ENCODE assay signal across 14 cellular contexts in the genomic region with DNA sequence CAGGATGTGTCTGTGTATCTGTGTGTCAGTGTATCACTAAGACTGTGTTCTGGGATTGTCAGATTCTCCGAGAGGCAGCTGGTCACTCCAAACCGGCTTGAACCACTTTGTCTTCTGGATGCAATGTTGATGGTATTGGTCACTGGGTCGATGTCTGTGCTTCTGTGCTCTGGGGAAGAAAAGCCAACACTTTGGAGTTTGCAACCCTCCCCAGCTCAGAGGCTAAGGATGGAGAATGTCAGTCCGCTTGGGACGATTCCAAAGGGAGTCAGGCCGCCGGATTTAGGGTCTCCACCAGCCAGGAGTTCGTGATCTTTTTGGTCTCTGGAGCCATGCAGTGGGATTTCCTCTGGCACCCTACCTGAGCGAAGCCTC. TPM values are rescaled to one million over a fixed set of nuclear protein-coding genes. Genes with fewer than 3 reads are reported as not detected.
DNase-seq lines count a peak whose midpoint lies in the region; ATAC-seq and TF ChIP-seq lines count a peak whose summit lies in the region.
"Had no signal": no experiment of that assay in that cellular context is flagged by ENCODE, and none has a peak within 500 bp of the region (broad histone marks: within the 10 kb centered on the region; RNA-seq: fewer than 3 reads in every experiment).

No MANE protein-coding gene starts in this region.

- H2BK12ac ChIP-seq in H9 (ENCODE audit: insufficient read length, low read depth, low read length) = no peak overlapping the region
- no peak overlapping the region for H2BK12ac ChIP-seq in mesenchymal stem cell (ENCODE audit: low read length in 2 of 2)

- no peak overlapping the region for H4K8ac ChIP-seq in H9 (replicated peaks; ENCODE audit: insufficient read length, low read depth, low read length)
- no peak overlapping the region for H4K8ac ChIP-seq in mesenchymal stem cell (ENCODE audit: low read length)

- peak overlapping the region; percentile 88 for H3K4me3 ChIP-seq in coronary artery
- peak overlapping the region in 1 of 2 experiments; percentile 72 for H3K4me3 ChIP-seq in mesenchymal stem cell (ENCODE audit: insufficient read depth in 1 of 2, low read depth in 1 of 2, low read length in 2 of 2)
- peak overlapping the region; percentile 52 to 87 (median 64) for H3K4me3 ChIP-seq in spleen

- peaks cover 89% of the 10 kb centered on the region for H3K27me3 ChIP-seq in H9 (ENCODE audit: insufficient read depth, low read length)
- H3K27me3 ChIP-seq in mesenchymal stem cell (ENCODE audit: control insufficient read depth in 1 of 2, insufficient read depth in 1 of 2, low read length in 2 of 2) = peaks cover 5 to 82% of the 10 kb centered on the region in 2 experiments
- peaks cover 0 to 88% (median 41%) of the 10 kb centered on the region in 7 donors for H3K27me3 ChIP-seq in spleen (replicated peaks in 1 of 7)

- no peak overlapping the region for H2BK120ac ChIP-seq in H9 (ENCODE audit: low read depth, low read length, poor library complexity, severe bottlenecking)
- H2BK120ac ChIP-seq in mesenchymal stem cell (ENCODE audit: low read depth, low read length) = no peak overlapping the region

- H3K23me2 ChIP-seq in H9 (ENCODE audit: insufficient read length, low read depth, low read length, poor library complexity, severe bottlenecking) = peaks cover 8% of the 10 kb centered on the region

- H4K20me1 ChIP-seq in H9 (ENCODE audit: control insufficient read depth, insufficient read depth, insufficient read length) = no peaks in the 10 kb centered on the region

- H2AK5ac ChIP-seq in H9 (ENCODE audit: insufficient read length, low read length) (no peak overlapping the region), mesenchymal stem cell (ENCODE audit: low read length, severe bottlenecking) (no peak overlapping the region)

- no peak overlapping the region for H3K27ac Mint-ChIP-seq in H9

- no peak overlapping the region for H3K56ac ChIP-seq in H9 (ENCODE audit: insufficient read length, low read depth, low read length)

- no peak overlapping the region for H2BK15ac ChIP-seq in H9 (ENCODE audit: low read depth, low read length)
- no peak overlapping the region for H2BK15ac ChIP-seq in mesenchymal stem cell (ENCODE audit: low read depth, poor library complexity, severe bottlenecking)

- no CpG with 5 or more reads among the region's 9 CpGs for WGBS in H9 (ENCODE audit: extremely low coverage, insufficient read length, low lambda C conversion rate)
- 51% methylated on average over 8 of the region's 9 CpGs for WGBS in mesenchymal stem cell
- WGBS in spleen, 5 donors = 26 to 41% (median 32%) methylated on average over 8 to 9 of the region's 9 CpGs

- H3K27ac ChIP-seq in H9 (ENCODE audit: insufficient read length, low read depth, low read length) = no peak overlapping the region
- H3K27ac ChIP-seq in coronary artery = peak overlapping the region; percentile 53 to 84
- no peak overlapping the region for H3K27ac ChIP-seq in mesenchymal stem cell (ENCODE audit: low read length, poor library complexity, severe bottlenecking)
- peak overlapping the region; percentile 74 to 94 (median 90) for H3K27ac ChIP-seq in spleen
- H3K27ac ChIP-seq: brain microvascular endothelial cell had no signal

- no peak for TF ChIP-seq POLR2A in spleen (IDR thresholded peaks at IDR 0.05)

- H3K9me3 ChIP-seq in H9 (ENCODE audit: control insufficient read depth, low read depth, low read length) (no peaks in the 10 kb centered on the region), mesenchymal stem cell (ENCODE audit: control insufficient read depth, low read length) (no peaks in the 10 kb centered on the region), spleen (no peaks in the 10 kb centered on the region)

- no peaks in the 10 kb centered on the region for H3K79me2 ChIP-seq in H9 (ENCODE audit: insufficient read depth, low read length)

- DNase-seq in H9 (no peak), coronary artery (ENCODE audit: low spot score) (no peak), mesenchymal stem cell (no peak), spleen (no peak), NCI-H2081 (lab: John Stamatoyannopoulos, UW) (no peak), mucosa of gallbladder (ENCODE audit: low spot score) (no peak)
- DNase-seq: activated CD8-positive, alpha-beta memory T cell treated with anti-CD3 and anti-CD28 coated beads for 24 hours; DMS79; NCI-H1048; NCI-H2227 treated with DMSO at 0.1 percent for 48 hours had no signal

- no peak overlapping the region for H3K9ac ChIP-seq in H9 (ENCODE audit: extremely low read depth, insufficient read length, low read length)
- peak overlapping the region; percentile 77 for H3K9ac ChIP-seq in mesenchymal stem cell (ENCODE audit: low read length)

- H4K5ac ChIP-seq in H9 (ENCODE audit: insufficient read length, low read depth, low read length) = no peak overlapping the region

- no peak overlapping the region for H2BK20ac ChIP-seq in H9 (ENCODE audit: low read depth, low read length, poor library complexity, severe bottlenecking)

- H3K4me2 ChIP-seq in H9 (ENCODE audit: insufficient read depth, insufficient read length, low read length) = peak overlapping the region; percentile 39
- H3K4me2 ChIP-seq in mesenchymal stem cell (ENCODE audit: low read length, poor library complexity, severe bottlenecking) = no peak overlapping the region

- H2AFZ ChIP-seq in H9 (ENCODE audit: low read length) (no peak overlapping the region), mesenchymal stem cell (ENCODE audit: low read depth, low read length) (no peak overlapping the region)

- H3K4me1 Mint-ChIP-seq in H9 = peaks cover 37 to 55% of the 10 kb centered on the region in 2 experiments

- no peak overlapping the region for H4K91ac ChIP-seq in H9 (ENCODE audit: insufficient read length, low read depth, low read length)
- H4K91ac ChIP-seq in mesenchymal stem cell (ENCODE audit: low read length) = no peak overlapping the region

- no peaks in the 10 kb centered on the region for H3K36me3 Mint-ChIP-seq in H9 (ENCODE audit: insufficient read depth in 1 of 3, low read depth in 3 of 3)

- intact Hi-C loops in spleen (cut with DNase I; ENCODE audit: low total_unique reads) = loop anchor here (10.0 kb wide), 1 partner anchor 419 kb away; no protein-coding TSS in a partner anchor

- TF ChIP-seq CTCF in H9 (conservative IDR thresholded peaks at IDR 0.05) (no peak), coronary artery (IDR thresholded peaks at IDR 0.05) (no peak), spleen (IDR thresholded peaks at IDR 0.05 in 8 of 11, conservative IDR thresholded peaks at IDR 0.05 in 3 of 11) (no peak)

- H2BK5ac ChIP-seq in H9 (ENCODE audit: insufficient read length, low read length) = no peak overlapping the region
- H2BK5ac ChIP-seq in mesenchymal stem cell (ENCODE audit: low read depth, low read length, poor library complexity, severe bottlenecking) = no peak overlapping the region

- H3K4me1 ChIP-seq in H9 (ENCODE audit: insufficient read depth, low read length) (0 out of 2 replicates have a peak, but pooled peaks cover 1% of the 10 kb centered on the region), mesenchymal stem cell (ENCODE audit: control insufficient read depth, insufficient read depth, low read depth, low read length) (peaks cover 19% of the 10 kb centered on the region), spleen (peaks cover 0 to 88% (median 59%) of the 10 kb centered on the region in 6 donors)

- H3K4me3 Mint-ChIP-seq in H9 = peak overlapping the region; percentile 54 to 91; a peak in 4 of 5 replicates

- peaks cover 0 to 3% of the 10 kb centered on the region in 2 experiments; a peak in 1 of 5 replicates for H3K9me3 Mint-ChIP-seq in H9

- no peak overlapping the region for H3K23ac ChIP-seq in H9 (ENCODE audit: insufficient read length, low read depth, low read length)
- no peak overlapping the region for H3K23ac ChIP-seq in mesenchymal stem cell (ENCODE audit: low read length in 2 of 2)

- H3K79me1 ChIP-seq in H9 (ENCODE audit: insufficient read depth, low read depth, low read length, poor library complexity, severe bottlenecking) (no peaks in the 10 kb centered on the region), mesenchymal stem cell (replicated peaks; ENCODE audit: low read length, poor library complexity, severe bottlenecking) (no peaks in the 10 kb centered on the region)

- H3K4ac ChIP-seq in H9 (ENCODE audit: low read depth, low read length) (no peak overlapping the region), mesenchymal stem cell (ENCODE audit: low read depth in 1 of 2, low read length in 2 of 2) (no peak overlapping the region)

- H3K14ac ChIP-seq in H9 (ENCODE audit: insufficient read depth, low read length) = no peak overlapping the region
- H3K14ac ChIP-seq in mesenchymal stem cell (ENCODE audit: low read length in 2 of 2) = no peak overlapping the region

- no peak for ATAC-seq in HG02852 (IDR thresholded peaks at IDR 0.05; ENCODE audit: unreplicated experiment)
- ATAC-seq in HG03039 (IDR thresholded peaks at IDR 0.05; ENCODE audit: unreplicated experiment) = no peak
- ATAC-seq: SK-N-SH treated with all-trans-retinoic acid at 6 μM for 48 hours had no signal

- H3K18ac ChIP-seq in H9 (ENCODE audit: insufficient read length, low read depth, low read length) (no peak overlapping the region), mesenchymal stem cell (ENCODE audit: low read depth in 1 of 2, low read length in 2 of 2) (no peak overlapping the region)

- no peak overlapping the region for H3T11ph ChIP-seq in H9 (ENCODE audit: low read length)

- peaks cover 97% of the 10 kb centered on the region for H3K27me3 Mint-ChIP-seq in H9 (ENCODE audit: low read depth)

- H3K36me3 ChIP-seq in mesenchymal stem cell (ENCODE audit: control insufficient read depth in 1 of 2, insufficient read depth in 2 of 2, low read depth in 1 of 2, low read length in 2 of 2) = peaks cover 3 to 24% of the 10 kb centered on the region in 2 experiments
- peaks cover 0 to 40% (median 0%) of the 10 kb centered on the region in 6 donors for H3K36me3 ChIP-seq in spleen
- H3K36me3 ChIP-seq: brain microvascular endothelial cell had no signal

RNA-seq across cellular contexts. Expression of a gene that starts 5.2 kb away (rescaled TPM):
- total RNA-seq in H9 (2021) = 0.85 and 1.0 TPM in 2 replicates
- 3.1 TPM for polyA plus RNA-seq in mesenchymal stem cell (2013, experiment 1 of 2)
- polyA plus RNA-seq in mesenchymal stem cell (2013, experiment 2 of 2) = 3.2 TPM
- total RNA-seq in spleen = 100 to 1,000 TPM; 140 to 295 (median 194) TPM
- 10 to 100 TPM; 18.7 to 53.2 (median 27.3) TPM for polyA plus RNA-seq in spleen
- 22.5 TPM for total RNA-seq in mucosa of gallbladder

Comparison
In these comparisons a context has a peak if more than half of its experiments do, and no peak if none do; other contexts are left out.
1. H3K27ac ChIP-seq: peak in coronary artery (2 of 2) and spleen (8 of 8); none in H9 (single experiment) and mesenchymal stem cell (single experiment).
2. RNA of a gene that starts 5.2 kb away (total RNA-seq): 140 to 295 TPM in spleen and 22.5 TPM in mucosa of gallbladder (single experiment); 0.85 to 1.0 TPM in H9; every median in the first group is over 10 times any median in the second.